ENCODE assay signal across 12 cellular contexts in genomic region chr6:25486580-25486979, GRCh38.
DNase-seq lines count a peak whose midpoint lies in the region; TF ChIP-seq lines count a peak whose summit lies in the region.
"Had no signal": no experiment of that assay in that cellular context is flagged by ENCODE, and none has a peak within 500 bp of the region (broad histone marks: within the 10 kb centered on the region; RNA-seq: fewer than 3 reads in every experiment).

No MANE protein-coding gene starts in this region.

- peaks cover 0 to 24% (median 8%) of the 10 kb centered on the region in 4 donors for H3K36me3 ChIP-seq in stomach
- H3K36me3 ChIP-seq in CD4-positive, alpha-beta memory T cell (ENCODE audit: insufficient read depth, low read length), result no peaks in the 10 kb centered on the region

- peaks cover 68% of the 10 kb centered on the region for H3K4me1 Mint-ChIP-seq in brain
- H3K4me1 Mint-ChIP-seq in CD4-positive, alpha-beta memory T cell, result peaks cover 0 to 9% (median 3%) of the 10 kb centered on the region in 4 donors

- no peaks in the 10 kb centered on the region for H3K27me3 Mint-ChIP-seq in brain
- H3K27me3 Mint-ChIP-seq in CD4-positive, alpha-beta memory T cell, result no peaks in the 10 kb centered on the region
- H3K27me3 Mint-ChIP-seq: CD4-positive, CD25-positive, alpha-beta regulatory T cell had no signal

- 14 to 41% (median 27%) methylated on average over 2 of the region's 2 CpGs for WGBS in stomach, 5 donors

- POLR2A ChIA-PET in CD4-positive, alpha-beta memory T cell (lab: Charles Lee; ENCODE audit: partially characterized antibody), result no interaction called here

- no peaks in the 10 kb centered on the region for H3K27me3 ChIP-seq in stomach
- H3K27me3 ChIP-seq in CD4-positive, alpha-beta memory T cell (ENCODE audit: insufficient read depth, low read length), result no peaks in the 10 kb centered on the region

- H3K9me3 ChIP-seq in stomach, result no peaks in the 10 kb centered on the region
- H3K9me3 ChIP-seq in CD4-positive, alpha-beta memory T cell (ENCODE audit: control insufficient read depth in 1 of 2, low read length in 2 of 2), result no peaks in the 10 kb centered on the region

- H3K4me1 ChIP-seq in stomach, result peaks cover 5 to 18% (median 11%) of the 10 kb centered on the region in 4 donors
- H3K4me1 ChIP-seq in CD4-positive, alpha-beta memory T cell (ENCODE audit: insufficient read depth, low read length), result no peaks in the 10 kb centered on the region

- no peaks in the 10 kb centered on the region for H3K9me3 Mint-ChIP-seq in brain
- H3K9me3 Mint-ChIP-seq in CD4-positive, alpha-beta memory T cell, result no peaks in the 10 kb centered on the region
- H3K9me3 Mint-ChIP-seq: CD4-positive, CD25-positive, alpha-beta regulatory T cell; HFFc6 had no signal

- no peak for TF ChIP-seq EP300 in stomach (IDR thresholded peaks at IDR 0.05)

- no peak overlapping the region for H3K27ac ChIP-seq in stomach
- no peak overlapping the region for H3K27ac ChIP-seq in CD4-positive, alpha-beta memory T cell (ENCODE audit: low read depth, low read length)

- H3K4me3 Mint-ChIP-seq in brain, result peak overlapping the region in 3 of 5 experiments; percentile 10 to 71 (median 54)
- no peak overlapping the region for H3K4me3 Mint-ChIP-seq in CD4-positive, alpha-beta memory T cell
- H3K4me3 Mint-ChIP-seq: CD4-positive, CD25-positive, alpha-beta regulatory T cell; HFFc6 had no signal

- intact Hi-C loops in stomach (cut with DNase I; ENCODE audit: low total_unique reads), result loop anchor here (5.0 kb wide), 1 partner anchor 214 kb away; no protein-coding TSS in a partner anchor
- intact Hi-C loops in CD4-positive, alpha-beta memory T cell (cut with micrococcal nuclease), result no loop called here

- H3K4me3 ChIP-seq in stomach, result no peak overlapping the region
- no peak overlapping the region for H3K4me3 ChIP-seq in CD4-positive, alpha-beta memory T cell (ENCODE audit: low read length in 2 of 2)

- no peak for TF ChIP-seq POLR2A in stomach (IDR thresholded peaks at IDR 0.05)

- CTCF ChIA-PET in CD4-positive, alpha-beta memory T cell (lab: Charles Lee; ENCODE audit: partially characterized antibody), result interaction anchor here (1.2 to 7.0 kb wide), 4 partner anchors 23 to 263 kb away, joined by 3 to 155 read pairs (median 6); partner anchors contain the start of gene CARMIL1

- DNase-seq in NCI-H2171 treated with DMSO at 0.1 percent for 48 hours (lab: John Stamatoyannopoulos, UW), result peak; percentile 53
- DNase-seq in NCI-H2171 (lab: John Stamatoyannopoulos, UW), result no peak
- DNase-seq in NCI-H1105 (lab: John Stamatoyannopoulos, UW), result peak; percentile 38
- peak; percentile 73 for DNase-seq in NCI-H748 (lab: John Stamatoyannopoulos, UW; ENCODE audit: unreplicated experiment)
- no peak for DNase-seq in activated CD4-positive, alpha-beta T cell treated with anti-CD3 and anti-CD28 coated beads, Interleukin-2, amount 50 U/mL, for 4 hours
- no peak for DNase-seq in stomach
- DNase-seq in CD4-positive, alpha-beta memory T cell, result no peak
- DNase-seq: AML-193; CD4-positive, CD25-positive, alpha-beta regulatory T cell; HFFc6; KBM-7 had no signal

- H3K27ac Mint-ChIP-seq in brain, result peak overlapping the region in 4 of 5 experiments; percentile 71 to 94 (median 89)
- no peak overlapping the region for H3K27ac Mint-ChIP-seq in CD4-positive, alpha-beta memory T cell
- H3K27ac Mint-ChIP-seq: HFFc6 had no signal

- TF ChIP-seq CTCF in brain (conservative IDR thresholded peaks at IDR 0.05) (no peak), stomach (IDR thresholded peaks at IDR 0.05) (no peak)

- H3K36me3 Mint-ChIP-seq in brain, result no peaks in the 10 kb centered on the region
- H3K36me3 Mint-ChIP-seq in CD4-positive, alpha-beta memory T cell, result peaks cover 0 to 14% of the 10 kb centered on the region in 2 donors

Comparison
In these comparisons a context has a peak if more than half of its experiments do, and no peak if none do; other contexts are left out.
1. DNase-seq: peak in NCI-H2171 treated with DMSO at 0.1 percent for 48 hours (single experiment), NCI-H1105 (single experiment) and NCI-H748 (single experiment); none in NCI-H2171 (single experiment), activated CD4-positive, alpha-beta T cell treated with anti-CD3 and anti-CD28 coated beads, Interleukin-2, amount 50 U/mL, for 4 hours (0 of 2), stomach (single experiment) and CD4-positive, alpha-beta memory T cell (0 of 5).
2. H3K27ac Mint-ChIP-seq: peak in brain (4 of 5); none in CD4-positive, alpha-beta memory T cell (0 of 7).
3. H3K4me3 Mint-ChIP-seq: peak in brain (3 of 5); none in CD4-positive, alpha-beta memory T cell (0 of 8).